Comparison of ENCODE assay signal across 1 cellular context in the genomic region with DNA sequence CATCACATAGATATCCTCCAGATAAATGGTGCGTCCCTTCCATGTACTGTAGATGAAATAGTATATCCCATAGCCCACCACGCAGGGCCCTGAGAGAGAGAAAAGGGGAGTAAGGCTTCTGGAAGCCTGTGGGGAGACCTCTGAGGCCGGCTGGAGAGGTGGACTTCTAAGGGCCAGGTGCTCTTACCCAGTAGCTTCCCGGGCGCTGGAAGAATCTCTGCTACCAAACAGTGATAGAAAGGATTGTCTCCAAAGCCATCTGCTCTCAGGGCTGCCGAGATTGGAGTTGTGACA.
TF ChIP-seq lines count a peak whose summit lies in the region.

No MANE protein-coding gene starts in this region.

TF ChIP-seq in GM23338, 12 proteins besides CTCF, POLR2A, EP300 and RAD21 (continued from another document):
- TF ChIP-seq, protein P1, sequence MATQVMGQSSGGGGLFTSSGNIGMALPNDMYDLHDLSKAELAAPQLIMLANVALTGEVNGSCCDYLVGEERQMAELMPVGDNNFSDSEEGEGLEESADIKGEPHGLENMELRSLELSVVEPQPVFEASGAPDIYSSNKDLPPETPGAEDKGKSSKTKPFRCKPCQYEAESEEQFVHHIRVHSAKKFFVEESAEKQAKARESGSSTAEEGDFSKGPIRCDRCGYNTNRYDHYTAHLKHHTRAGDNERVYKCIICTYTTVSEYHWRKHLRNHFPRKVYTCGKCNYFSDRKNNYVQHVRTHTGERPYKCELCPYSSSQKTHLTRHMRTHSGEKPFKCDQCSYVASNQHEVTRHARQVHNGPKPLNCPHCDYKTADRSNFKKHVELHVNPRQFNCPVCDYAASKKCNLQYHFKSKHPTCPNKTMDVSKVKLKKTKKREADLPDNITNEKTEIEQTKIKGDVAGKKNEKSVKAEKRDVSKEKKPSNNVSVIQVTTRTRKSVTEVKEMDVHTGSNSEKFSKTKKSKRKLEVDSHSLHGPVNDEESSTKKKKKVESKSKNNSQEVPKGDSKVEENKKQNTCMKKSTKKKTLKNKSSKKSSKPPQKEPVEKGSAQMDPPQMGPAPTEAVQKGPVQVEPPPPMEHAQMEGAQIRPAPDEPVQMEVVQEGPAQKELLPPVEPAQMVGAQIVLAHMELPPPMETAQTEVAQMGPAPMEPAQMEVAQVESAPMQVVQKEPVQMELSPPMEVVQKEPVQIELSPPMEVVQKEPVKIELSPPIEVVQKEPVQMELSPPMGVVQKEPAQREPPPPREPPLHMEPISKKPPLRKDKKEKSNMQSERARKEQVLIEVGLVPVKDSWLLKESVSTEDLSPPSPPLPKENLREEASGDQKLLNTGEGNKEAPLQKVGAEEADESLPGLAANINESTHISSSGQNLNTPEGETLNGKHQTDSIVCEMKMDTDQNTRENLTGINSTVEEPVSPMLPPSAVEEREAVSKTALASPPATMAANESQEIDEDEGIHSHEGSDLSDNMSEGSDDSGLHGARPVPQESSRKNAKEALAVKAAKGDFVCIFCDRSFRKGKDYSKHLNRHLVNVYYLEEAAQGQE (IDR thresholded peaks at IDR 0.05; ENCODE audit: unreplicated experiment), result no peak
- TF ChIP-seq ZNF114 (CRISPR knock-in tag; IDR thresholded peaks at IDR 0.05) (no peak), ZNF331 (CRISPR knock-in tag; IDR thresholded peaks at IDR 0.05; ENCODE audit: low read depth) (no peak), NANOG (IDR thresholded peaks at IDR 0.05; ENCODE audit: borderline replicate concordance) (no peak), CREB1 (CRISPR knock-in tag; IDR thresholded peaks at IDR 0.05; ENCODE audit: low read depth) (no peak), EZH2phosphoT487 (IDR thresholded peaks at IDR 0.05; ENCODE audit: unreplicated experiment) (no peak)
- TF ChIP-seq, protein P2, sequence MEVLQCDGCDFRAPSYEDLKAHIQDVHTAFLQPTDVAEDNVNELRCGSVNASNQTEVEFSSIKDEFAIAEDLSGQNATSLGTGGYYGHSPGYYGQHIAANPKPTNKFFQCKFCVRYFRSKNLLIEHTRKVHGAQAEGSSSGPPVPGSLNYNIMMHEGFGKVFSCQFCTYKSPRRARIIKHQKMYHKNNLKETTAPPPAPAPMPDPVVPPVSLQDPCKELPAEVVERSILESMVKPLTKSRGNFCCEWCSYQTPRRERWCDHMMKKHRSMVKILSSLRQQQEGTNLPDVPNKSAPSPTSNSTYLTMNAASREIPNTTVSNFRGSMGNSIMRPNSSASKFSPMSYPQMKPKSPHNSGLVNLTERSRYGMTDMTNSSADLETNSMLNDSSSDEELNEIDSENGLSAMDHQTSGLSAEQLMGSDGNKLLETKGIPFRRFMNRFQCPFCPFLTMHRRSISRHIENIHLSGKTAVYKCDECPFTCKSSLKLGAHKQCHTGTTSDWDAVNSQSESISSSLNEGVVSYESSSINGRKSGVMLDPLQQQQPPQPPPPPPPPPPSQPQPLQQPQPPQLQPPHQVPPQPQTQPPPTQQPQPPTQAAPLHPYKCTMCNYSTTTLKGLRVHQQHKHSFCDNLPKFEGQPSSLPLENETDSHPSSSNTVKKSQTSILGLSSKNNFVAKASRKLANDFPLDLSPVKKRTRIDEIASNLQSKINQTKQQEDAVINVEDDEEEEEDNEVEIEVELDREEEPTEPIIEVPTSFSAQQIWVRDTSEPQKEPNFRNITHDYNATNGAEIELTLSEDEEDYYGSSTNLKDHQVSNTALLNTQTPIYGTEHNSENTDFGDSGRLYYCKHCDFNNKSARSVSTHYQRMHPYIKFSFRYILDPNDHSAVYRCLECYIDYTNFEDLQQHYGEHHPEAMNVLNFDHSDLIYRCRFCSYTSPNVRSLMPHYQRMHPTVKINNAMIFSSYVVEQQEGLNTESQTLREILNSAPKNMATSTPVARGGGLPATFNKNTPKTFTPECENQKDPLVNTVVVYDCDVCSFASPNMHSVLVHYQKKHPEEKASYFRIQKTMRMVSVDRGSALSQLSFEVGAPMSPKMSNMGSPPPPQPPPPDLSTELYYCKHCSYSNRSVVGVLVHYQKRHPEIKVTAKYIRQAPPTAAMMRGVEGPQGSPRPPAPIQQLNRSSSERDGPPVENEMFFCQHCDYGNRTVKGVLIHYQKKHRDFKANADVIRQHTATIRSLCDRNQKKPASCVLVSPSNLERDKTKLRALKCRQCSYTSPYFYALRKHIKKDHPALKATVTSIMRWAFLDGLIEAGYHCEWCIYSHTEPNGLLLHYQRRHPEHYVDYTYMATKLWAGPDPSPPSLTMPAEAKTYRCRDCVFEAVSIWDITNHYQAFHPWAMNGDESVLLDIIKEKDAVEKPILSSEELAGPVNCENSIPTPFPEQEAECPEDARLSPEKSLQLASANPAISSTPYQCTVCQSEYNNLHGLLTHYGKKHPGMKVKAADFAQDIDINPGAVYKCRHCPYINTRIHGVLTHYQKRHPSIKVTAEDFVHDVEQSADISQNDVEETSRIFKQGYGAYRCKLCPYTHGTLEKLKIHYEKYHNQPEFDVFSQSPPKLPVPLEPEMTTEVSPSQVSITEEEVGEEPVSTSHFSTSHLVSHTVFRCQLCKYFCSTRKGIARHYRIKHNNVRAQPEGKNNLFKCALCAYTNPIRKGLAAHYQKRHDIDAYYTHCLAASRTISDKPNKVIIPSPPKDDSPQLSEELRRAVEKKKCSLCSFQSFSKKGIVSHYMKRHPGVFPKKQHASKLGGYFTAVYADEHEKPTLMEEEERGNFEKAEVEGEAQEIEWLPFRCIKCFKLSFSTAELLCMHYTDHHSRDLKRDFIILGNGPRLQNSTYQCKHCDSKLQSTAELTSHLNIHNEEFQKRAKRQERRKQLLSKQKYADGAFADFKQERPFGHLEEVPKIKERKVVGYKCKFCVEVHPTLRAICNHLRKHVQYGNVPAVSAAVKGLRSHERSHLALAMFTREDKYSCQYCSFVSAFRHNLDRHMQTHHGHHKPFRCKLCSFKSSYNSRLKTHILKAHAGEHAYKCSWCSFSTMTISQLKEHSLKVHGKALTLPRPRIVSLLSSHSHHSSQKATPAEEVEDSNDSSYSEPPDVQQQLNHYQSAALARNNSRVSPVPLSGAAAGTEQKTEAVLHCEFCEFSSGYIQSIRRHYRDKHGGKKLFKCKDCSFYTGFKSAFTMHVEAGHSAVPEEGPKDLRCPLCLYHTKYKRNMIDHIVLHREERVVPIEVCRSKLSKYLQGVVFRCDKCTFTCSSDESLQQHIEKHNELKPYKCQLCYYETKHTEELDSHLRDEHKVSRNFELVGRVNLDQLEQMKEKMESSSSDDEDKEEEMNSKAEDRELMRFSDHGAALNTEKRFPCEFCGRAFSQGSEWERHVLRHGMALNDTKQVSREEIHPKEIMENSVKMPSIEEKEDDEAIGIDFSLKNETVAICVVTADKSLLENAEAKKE (CRISPR knock-in tag; IDR thresholded peaks at IDR 0.05), result no peak
